Comparison of ENCODE assay signal across 4 cellular contexts in the genomic region with DNA sequence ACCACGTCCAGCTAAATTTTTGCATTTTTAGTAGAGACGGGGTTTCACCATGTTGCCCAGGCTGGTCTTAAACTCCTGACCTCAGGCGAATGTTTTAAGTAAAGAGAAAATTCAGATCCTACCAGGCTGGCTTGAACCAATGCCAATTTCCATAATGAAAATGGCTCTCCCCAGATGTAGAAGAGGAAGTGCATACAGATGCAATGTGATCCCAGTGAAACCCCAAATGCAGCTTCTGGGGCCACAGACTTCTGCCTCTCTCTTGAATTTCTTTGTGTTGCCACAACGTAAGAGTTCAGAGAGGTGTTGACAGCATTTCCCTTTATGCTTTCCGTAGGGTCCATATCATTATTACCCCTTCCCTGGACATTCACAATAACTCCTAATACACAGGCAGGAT.
"Had no signal": no experiment of that assay in that cellular context is flagged by ENCODE, and none has a peak within 500 bp of the region (broad histone marks: within the 10 kb centered on the region; RNA-seq: fewer than 3 reads in every experiment).

No MANE protein-coding gene starts in this region.

- H3K4me3 ChIP-seq: GM23338 had no signal

- H3K4me2 ChIP-seq: GM23338 had no signal

- DNase-seq: H9, HCEC 1CT, IMR-90 had no signal

- ATAC-seq: GM23338 had no signal
